In the genomic region with DNA sequence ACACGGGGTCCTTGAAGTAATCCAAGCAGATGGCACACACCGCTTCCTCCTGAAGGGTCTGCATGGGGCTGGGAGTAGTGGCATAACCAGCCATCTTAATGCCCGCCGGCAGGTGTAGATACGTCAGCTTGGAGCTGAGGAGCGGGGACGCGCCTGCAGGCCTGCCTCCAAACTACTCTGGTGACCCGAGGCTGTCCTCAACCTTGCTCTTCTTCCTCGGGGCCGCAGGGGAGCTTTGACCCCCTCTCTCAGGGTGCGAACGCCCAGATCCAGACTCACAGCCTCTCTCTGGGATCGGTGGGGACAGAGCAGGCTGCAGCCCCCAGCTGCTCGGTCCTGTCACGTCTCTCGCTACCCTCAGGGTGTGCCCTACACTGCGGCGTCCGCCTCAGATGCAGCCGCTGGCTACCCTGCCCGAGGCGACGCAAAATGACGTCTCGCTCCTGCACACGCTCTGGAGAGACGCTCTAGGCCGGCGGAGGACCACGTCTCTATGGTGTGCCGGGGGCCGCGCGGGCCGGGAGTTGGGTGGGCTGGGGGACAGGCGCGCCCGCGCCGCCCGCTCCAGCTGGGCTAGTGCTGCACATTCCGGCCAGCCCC, we compare ENCODE assay signal across 1 cellular context.
TF ChIP-seq lines count a peak whose summit lies in the region.

A gene (minus strand): TSS at position 424 of the 600 bp plus-strand sequence. CDS start 330 bp downstream, at position 94.

TF ChIP-seq in WTC11, 78 proteins besides CTCF, POLR2A, EP300 and RAD21 (continued from another document and continues in another):
- peak; percentile 88; the same call in 1 of the 2 replicates for TF ChIP-seq ZBTB21 (CRISPR knock-in tag; IDR thresholded peaks at IDR 0.05; ENCODE audit: borderline replicate concordance)
- TF ChIP-seq, protein P1, sequence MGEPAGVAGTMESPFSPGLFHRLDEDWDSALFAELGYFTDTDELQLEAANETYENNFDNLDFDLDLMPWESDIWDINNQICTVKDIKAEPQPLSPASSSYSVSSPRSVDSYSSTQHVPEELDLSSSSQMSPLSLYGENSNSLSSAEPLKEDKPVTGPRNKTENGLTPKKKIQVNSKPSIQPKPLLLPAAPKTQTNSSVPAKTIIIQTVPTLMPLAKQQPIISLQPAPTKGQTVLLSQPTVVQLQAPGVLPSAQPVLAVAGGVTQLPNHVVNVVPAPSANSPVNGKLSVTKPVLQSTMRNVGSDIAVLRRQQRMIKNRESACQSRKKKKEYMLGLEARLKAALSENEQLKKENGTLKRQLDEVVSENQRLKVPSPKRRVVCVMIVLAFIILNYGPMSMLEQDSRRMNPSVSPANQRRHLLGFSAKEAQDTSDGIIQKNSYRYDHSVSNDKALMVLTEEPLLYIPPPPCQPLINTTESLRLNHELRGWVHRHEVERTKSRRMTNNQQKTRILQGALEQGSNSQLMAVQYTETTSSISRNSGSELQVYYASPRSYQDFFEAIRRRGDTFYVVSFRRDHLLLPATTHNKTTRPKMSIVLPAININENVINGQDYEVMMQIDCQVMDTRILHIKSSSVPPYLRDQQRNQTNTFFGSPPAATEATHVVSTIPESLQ (CRISPR knock-in tag; IDR thresholded peaks at IDR 0.05): no peak
- TF ChIP-seq EMX1 (CRISPR knock-in tag; IDR thresholded peaks at IDR 0.05): no peak
- TF ChIP-seq, protein P2, sequence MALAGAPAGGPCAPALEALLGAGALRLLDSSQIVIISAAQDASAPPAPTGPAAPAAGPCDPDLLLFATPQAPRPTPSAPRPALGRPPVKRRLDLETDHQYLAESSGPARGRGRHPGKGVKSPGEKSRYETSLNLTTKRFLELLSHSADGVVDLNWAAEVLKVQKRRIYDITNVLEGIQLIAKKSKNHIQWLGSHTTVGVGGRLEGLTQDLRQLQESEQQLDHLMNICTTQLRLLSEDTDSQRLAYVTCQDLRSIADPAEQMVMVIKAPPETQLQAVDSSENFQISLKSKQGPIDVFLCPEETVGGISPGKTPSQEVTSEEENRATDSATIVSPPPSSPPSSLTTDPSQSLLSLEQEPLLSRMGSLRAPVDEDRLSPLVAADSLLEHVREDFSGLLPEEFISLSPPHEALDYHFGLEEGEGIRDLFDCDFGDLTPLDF (CRISPR knock-in tag; IDR thresholded peaks at IDR 0.05): no peak
- no peak for TF ChIP-seq ZNF263 (CRISPR knock-in tag; IDR thresholded peaks at IDR 0.05; ENCODE audit: low read depth)
- TF ChIP-seq GTF2I (CRISPR knock-in tag; conservative IDR thresholded peaks at IDR 0.05): no peak
- no peak for TF ChIP-seq SMAD3 (CRISPR knock-in tag; IDR thresholded peaks at IDR 0.05; ENCODE audit: borderline replicate concordance)
- TF ChIP-seq, protein P3, sequence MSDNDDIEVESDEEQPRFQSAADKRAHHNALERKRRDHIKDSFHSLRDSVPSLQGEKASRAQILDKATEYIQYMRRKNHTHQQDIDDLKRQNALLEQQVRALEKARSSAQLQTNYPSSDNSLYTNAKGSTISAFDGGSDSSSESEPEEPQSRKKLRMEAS (CRISPR knock-in tag; IDR thresholded peaks at IDR 0.05): peak; percentile 83
- TF ChIP-seq CREM (CRISPR knock-in tag; IDR thresholded peaks at IDR 0.05): peak; percentile 96
- no peak for TF ChIP-seq TP53 (CRISPR knock-in tag; IDR thresholded peaks at IDR 0.05)
- TF ChIP-seq FOXJ3 (CRISPR knock-in tag; IDR thresholded peaks at IDR 0.05; ENCODE audit: borderline replicate concordance): no peak
- TF ChIP-seq, protein P4, sequence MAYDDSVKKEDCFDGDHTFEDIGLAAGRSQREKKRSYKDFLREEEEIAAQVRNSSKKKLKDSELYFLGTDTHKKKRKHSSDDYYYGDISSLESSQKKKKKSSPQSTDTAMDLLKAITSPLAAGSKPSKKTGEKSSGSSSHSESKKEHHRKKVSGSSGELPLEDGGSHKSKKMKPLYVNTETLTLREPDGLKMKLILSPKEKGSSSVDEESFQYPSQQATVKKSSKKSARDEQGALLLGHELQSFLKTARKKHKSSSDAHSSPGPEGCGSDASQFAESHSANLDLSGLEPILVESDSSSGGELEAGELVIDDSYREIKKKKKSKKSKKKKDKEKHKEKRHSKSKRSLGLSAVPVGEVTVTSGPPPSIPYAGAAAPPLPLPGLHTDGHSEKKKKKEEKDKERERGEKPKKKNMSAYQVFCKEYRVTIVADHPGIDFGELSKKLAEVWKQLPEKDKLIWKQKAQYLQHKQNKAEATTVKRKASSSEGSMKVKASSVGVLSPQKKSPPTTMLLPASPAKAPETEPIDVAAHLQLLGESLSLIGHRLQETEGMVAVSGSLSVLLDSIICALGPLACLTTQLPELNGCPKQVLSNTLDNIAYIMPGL (CRISPR knock-in tag; IDR thresholded peaks at IDR 0.05): peak; percentile 79; the same call in 1 of the 2 replicates
- no peak for TF ChIP-seq NR3C1 (CRISPR knock-in tag; conservative IDR thresholded peaks at IDR 0.05; ENCODE audit: low read depth)
- TF ChIP-seq NR1H2 (CRISPR knock-in tag; IDR thresholded peaks at IDR 0.05): no peak
- no peak for TF ChIP-seq MXD4 (CRISPR knock-in tag; IDR thresholded peaks at IDR 0.05; ENCODE audit: borderline replicate concordance)
- TF ChIP-seq, protein P5, sequence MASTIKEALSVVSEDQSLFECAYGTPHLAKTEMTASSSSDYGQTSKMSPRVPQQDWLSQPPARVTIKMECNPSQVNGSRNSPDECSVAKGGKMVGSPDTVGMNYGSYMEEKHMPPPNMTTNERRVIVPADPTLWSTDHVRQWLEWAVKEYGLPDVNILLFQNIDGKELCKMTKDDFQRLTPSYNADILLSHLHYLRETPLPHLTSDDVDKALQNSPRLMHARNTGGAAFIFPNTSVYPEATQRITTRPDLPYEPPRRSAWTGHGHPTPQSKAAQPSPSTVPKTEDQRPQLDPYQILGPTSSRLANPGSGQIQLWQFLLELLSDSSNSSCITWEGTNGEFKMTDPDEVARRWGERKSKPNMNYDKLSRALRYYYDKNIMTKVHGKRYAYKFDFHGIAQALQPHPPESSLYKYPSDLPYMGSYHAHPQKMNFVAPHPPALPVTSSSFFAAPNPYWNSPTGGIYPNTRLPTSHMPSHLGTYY (CRISPR knock-in tag; IDR thresholded peaks at IDR 0.05): no peak
- TF ChIP-seq NFATC4 (CRISPR knock-in tag; IDR thresholded peaks at IDR 0.05): no peak
- TF ChIP-seq, protein P6, sequence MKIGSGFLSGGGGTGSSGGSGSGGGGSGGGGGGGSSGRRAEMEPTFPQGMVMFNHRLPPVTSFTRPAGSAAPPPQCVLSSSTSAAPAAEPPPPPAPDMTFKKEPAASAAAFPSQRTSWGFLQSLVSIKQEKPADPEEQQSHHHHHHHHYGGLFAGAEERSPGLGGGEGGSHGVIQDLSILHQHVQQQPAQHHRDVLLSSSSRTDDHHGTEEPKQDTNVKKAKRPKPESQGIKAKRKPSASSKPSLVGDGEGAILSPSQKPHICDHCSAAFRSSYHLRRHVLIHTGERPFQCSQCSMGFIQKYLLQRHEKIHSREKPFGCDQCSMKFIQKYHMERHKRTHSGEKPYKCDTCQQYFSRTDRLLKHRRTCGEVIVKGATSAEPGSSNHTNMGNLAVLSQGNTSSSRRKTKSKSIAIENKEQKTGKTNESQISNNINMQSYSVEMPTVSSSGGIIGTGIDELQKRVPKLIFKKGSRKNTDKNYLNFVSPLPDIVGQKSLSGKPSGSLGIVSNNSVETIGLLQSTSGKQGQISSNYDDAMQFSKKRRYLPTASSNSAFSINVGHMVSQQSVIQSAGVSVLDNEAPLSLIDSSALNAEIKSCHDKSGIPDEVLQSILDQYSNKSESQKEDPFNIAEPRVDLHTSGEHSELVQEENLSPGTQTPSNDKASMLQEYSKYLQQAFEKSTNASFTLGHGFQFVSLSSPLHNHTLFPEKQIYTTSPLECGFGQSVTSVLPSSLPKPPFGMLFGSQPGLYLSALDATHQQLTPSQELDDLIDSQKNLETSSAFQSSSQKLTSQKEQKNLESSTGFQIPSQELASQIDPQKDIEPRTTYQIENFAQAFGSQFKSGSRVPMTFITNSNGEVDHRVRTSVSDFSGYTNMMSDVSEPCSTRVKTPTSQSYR (CRISPR knock-in tag; IDR thresholded peaks at IDR 0.05): 0 out of 2 replicates have a peak, but pooled peaks have one; percentile 49
- TF ChIP-seq ZNF121 (CRISPR knock-in tag; IDR thresholded peaks at IDR 0.05): no peak
- TF ChIP-seq NR2C2 (CRISPR knock-in tag; IDR thresholded peaks at IDR 0.05): 0 out of 2 replicates have a peak, but pooled peaks have one; percentile 45
- no peak for TF ChIP-seq MYBL2 (CRISPR knock-in tag; IDR thresholded peaks at IDR 0.05)
- TF ChIP-seq PRRX2 (CRISPR knock-in tag; IDR thresholded peaks at IDR 0.05): no peak
- TF ChIP-seq ETV6 (CRISPR knock-in tag; IDR thresholded peaks at IDR 0.05): peak; percentile 78; the same call in 1 of the 2 replicates
- TF ChIP-seq JUN (CRISPR knock-in tag; IDR thresholded peaks at IDR 0.05): no peak
- TF ChIP-seq, protein P7, sequence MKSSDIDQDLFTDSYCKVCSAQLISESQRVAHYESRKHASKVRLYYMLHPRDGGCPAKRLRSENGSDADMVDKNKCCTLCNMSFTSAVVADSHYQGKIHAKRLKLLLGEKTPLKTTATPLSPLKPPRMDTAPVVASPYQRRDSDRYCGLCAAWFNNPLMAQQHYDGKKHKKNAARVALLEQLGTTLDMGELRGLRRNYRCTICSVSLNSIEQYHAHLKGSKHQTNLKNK (CRISPR knock-in tag; IDR thresholded peaks at IDR 0.05): no peak
- TF ChIP-seq IRF2 (CRISPR knock-in tag; IDR thresholded peaks at IDR 0.05; ENCODE audit: borderline replicate concordance, low read depth): no peak
- TF ChIP-seq, protein P8, sequence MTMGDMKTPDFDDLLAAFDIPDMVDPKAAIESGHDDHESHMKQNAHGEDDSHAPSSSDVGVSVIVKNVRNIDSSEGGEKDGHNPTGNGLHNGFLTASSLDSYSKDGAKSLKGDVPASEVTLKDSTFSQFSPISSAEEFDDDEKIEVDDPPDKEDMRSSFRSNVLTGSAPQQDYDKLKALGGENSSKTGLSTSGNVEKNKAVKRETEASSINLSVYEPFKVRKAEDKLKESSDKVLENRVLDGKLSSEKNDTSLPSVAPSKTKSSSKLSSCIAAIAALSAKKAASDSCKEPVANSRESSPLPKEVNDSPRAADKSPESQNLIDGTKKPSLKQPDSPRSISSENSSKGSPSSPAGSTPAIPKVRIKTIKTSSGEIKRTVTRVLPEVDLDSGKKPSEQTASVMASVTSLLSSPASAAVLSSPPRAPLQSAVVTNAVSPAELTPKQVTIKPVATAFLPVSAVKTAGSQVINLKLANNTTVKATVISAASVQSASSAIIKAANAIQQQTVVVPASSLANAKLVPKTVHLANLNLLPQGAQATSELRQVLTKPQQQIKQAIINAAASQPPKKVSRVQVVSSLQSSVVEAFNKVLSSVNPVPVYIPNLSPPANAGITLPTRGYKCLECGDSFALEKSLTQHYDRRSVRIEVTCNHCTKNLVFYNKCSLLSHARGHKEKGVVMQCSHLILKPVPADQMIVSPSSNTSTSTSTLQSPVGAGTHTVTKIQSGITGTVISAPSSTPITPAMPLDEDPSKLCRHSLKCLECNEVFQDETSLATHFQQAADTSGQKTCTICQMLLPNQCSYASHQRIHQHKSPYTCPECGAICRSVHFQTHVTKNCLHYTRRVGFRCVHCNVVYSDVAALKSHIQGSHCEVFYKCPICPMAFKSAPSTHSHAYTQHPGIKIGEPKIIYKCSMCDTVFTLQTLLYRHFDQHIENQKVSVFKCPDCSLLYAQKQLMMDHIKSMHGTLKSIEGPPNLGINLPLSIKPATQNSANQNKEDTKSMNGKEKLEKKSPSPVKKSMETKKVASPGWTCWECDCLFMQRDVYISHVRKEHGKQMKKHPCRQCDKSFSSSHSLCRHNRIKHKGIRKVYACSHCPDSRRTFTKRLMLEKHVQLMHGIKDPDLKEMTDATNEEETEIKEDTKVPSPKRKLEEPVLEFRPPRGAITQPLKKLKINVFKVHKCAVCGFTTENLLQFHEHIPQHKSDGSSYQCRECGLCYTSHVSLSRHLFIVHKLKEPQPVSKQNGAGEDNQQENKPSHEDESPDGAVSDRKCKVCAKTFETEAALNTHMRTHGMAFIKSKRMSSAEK (CRISPR knock-in tag; IDR thresholded peaks at IDR 0.05; ENCODE audit: borderline replicate concordance): no peak
- peak; percentile 93; the same call in 1 of the 2 replicates for TF ChIP-seq CBFB (CRISPR knock-in tag; IDR thresholded peaks at IDR 0.05; ENCODE audit: low read depth)
- TF ChIP-seq, protein P9, sequence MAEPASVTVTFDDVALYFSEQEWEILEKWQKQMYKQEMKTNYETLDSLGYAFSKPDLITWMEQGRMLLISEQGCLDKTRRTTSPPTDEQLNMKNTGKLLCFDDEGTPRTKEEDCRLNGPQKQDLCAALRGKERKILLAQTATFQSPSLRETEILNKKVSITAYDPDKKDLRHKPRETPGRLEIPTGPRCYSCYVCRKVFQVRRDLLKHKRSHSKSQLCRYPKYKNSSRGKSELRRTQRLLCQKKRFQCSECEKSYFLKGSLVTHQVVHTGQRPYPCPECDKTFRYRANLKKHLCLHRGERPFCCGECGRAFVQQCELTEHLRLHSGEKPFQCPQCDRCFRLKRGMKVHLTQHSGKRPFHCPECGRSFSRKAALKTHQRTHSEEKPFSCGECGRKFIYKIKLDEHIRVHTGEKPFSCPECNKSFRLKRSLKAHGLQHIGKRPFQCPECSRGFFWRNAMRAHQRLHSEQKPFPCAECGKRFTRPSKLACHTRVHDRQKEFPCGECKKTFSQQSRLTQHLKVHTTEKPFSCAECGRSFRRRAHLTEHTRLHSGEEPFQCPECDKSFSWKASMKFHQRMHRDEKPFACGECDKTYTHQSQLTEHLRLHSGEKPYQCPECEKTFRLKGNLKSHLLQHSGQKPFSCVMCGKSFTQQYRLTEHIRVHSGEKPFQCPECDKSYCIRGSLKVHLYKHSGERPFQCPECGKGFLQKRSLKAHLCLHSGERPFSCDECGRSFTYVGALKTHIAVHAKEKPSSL (CRISPR knock-in tag; conservative IDR thresholded peaks at IDR 0.05): no peak
- TF ChIP-seq, protein P10, sequence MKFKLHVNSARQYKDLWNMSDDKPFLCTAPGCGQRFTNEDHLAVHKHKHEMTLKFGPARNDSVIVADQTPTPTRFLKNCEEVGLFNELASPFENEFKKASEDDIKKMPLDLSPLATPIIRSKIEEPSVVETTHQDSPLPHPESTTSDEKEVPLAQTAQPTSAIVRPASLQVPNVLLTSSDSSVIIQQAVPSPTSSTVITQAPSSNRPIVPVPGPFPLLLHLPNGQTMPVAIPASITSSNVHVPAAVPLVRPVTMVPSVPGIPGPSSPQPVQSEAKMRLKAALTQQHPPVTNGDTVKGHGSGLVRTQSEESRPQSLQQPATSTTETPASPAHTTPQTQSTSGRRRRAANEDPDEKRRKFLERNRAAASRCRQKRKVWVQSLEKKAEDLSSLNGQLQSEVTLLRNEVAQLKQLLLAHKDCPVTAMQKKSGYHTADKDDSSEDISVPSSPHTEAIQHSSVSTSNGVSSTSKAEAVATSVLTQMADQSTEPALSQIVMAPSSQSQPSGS (CRISPR knock-in tag; IDR thresholded peaks at IDR 0.05; ENCODE audit: borderline replicate concordance, low read depth): no peak
- peak; percentile 60; the same call in 1 of the 2 replicates for TF ChIP-seq FOXP1 (CRISPR knock-in tag; IDR thresholded peaks at IDR 0.05; ENCODE audit: borderline replicate concordance)
- no peak for TF ChIP-seq ZNF671 (CRISPR knock-in tag; IDR thresholded peaks at IDR 0.05)
- no peak for TF ChIP-seq OVOL2 (CRISPR knock-in tag; IDR thresholded peaks at IDR 0.05; ENCODE audit: borderline replicate concordance)
- peak; percentile 86; the same call in 1 of the 2 replicates for TF ChIP-seq ESRRA (CRISPR knock-in tag; IDR thresholded peaks at IDR 0.05; ENCODE audit: borderline replicate concordance)
- TF ChIP-seq, protein P11, sequence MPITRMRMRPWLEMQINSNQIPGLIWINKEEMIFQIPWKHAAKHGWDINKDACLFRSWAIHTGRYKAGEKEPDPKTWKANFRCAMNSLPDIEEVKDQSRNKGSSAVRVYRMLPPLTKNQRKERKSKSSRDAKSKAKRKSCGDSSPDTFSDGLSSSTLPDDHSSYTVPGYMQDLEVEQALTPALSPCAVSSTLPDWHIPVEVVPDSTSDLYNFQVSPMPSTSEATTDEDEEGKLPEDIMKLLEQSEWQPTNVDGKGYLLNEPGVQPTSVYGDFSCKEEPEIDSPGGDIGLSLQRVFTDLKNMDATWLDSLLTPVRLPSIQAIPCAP (CRISPR knock-in tag; IDR thresholded peaks at IDR 0.05): no peak
- 0 out of 2 replicates have a peak, but pooled peaks have one; percentile 39 for TF ChIP-seq NFE2L1 (CRISPR knock-in tag; IDR thresholded peaks at IDR 0.05)
